Comparison of ENCODE assay signal across 23 cellular contexts in the genomic region with DNA sequence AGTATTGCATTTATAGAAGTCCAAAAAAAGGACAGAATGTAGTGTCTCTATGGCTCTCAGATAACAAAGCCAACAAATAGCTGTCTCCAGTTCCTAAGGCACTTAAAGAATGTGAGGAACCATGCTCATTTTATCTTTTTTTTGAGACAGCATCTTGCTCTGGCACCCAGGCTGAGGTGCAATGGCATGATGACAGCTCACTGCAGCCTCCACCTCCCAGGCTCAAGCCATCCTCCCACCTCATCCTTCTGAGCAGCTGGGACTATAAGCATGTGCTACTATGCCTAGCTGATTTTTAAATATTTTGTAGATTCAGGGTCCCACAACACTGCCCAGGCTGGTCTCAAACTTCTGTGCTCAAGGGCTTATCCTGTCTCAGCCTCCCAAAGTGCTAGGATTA.
"Had no signal": no experiment of that assay in that cellular context is flagged by ENCODE, and none has a peak within 500 bp of the region (broad histone marks: within the 10 kb centered on the region; RNA-seq: fewer than 3 reads in every experiment).

No MANE protein-coding gene starts in this region.

- H3K4me3 ChIP-seq: colonic mucosa, esophagus muscularis mucosa, gastroesophageal sphincter, heart left ventricle, hepatocyte, left lung, lower lobe of right lung had no signal

- H3K27me3 ChIP-seq: colonic mucosa, esophagus muscularis mucosa, foreskin keratinocyte, gastroesophageal sphincter, heart left ventricle, hepatocyte, left lung had no signal

- H2AFZ ChIP-seq: hepatocyte had no signal

- H3K4me1 Mint-ChIP-seq: endodermal cell had no signal

- ATAC-seq: effector memory CD8-positive, alpha-beta T cell; foreskin keratinocyte; gastroesophageal sphincter; heart left ventricle; left colon; left lung; left ventricle myocardium superior; lower lobe of right lung; naive thymus-derived CD4-positive, alpha-beta T cell had no signal

- H3K27me3 Mint-ChIP-seq: dendritic cell treated with granulocyte-macrophage colony-stimulating factor and Interleukin-4, amounts not matched to agents 40 ng/mL and 50 ng/mL, for 4 days; effector memory CD8-positive, alpha-beta T cell; naive thymus-derived CD4-positive, alpha-beta T cell had no signal

- H3K27ac ChIP-seq: colonic mucosa, esophagus muscularis mucosa, foreskin keratinocyte, gastroesophageal sphincter, heart left ventricle, hepatocyte, left lung, lower lobe of right lung had no signal

- H3K79me2 ChIP-seq: hepatocyte had no signal

- H3K4me3 Mint-ChIP-seq: dendritic cell treated with granulocyte-macrophage colony-stimulating factor and Interleukin-4, amounts not matched to agents 40 ng/mL and 50 ng/mL, for 4 days; effector memory CD8-positive, alpha-beta T cell; endodermal cell; immature natural killer cell; naive thymus-derived CD4-positive, alpha-beta T cell had no signal

- DNase-seq: colonic mucosa; cortex of kidney; effector CD8-positive, alpha-beta T cell; effector memory CD8-positive, alpha-beta T cell; endodermal cell; foreskin keratinocyte; heart left ventricle; hypothalamus; immature natural killer cell; islet precursor cell; kidney; kidney glomerular epithelial cell; left colon; left lung; left ventricle myocardium superior; lower lobe of right lung; mesenchymal stem cell; midbrain; naive thymus-derived CD4-positive, alpha-beta T cell had no signal

- H3K4me2 ChIP-seq: hepatocyte had no signal

- H3K9me3 Mint-ChIP-seq: dendritic cell treated with granulocyte-macrophage colony-stimulating factor and Interleukin-4, amounts not matched to agents 40 ng/mL and 50 ng/mL, for 4 days; effector memory CD8-positive, alpha-beta T cell; endodermal cell; immature natural killer cell; naive thymus-derived CD4-positive, alpha-beta T cell had no signal

- H3K9me3 ChIP-seq: colonic mucosa, esophagus muscularis mucosa, gastroesophageal sphincter, heart left ventricle, left lung, lower lobe of right lung had no signal

- H3K4me1 ChIP-seq: colonic mucosa, esophagus muscularis mucosa, foreskin keratinocyte, gastroesophageal sphincter, heart left ventricle, left lung, lower lobe of right lung had no signal

- H3K27ac Mint-ChIP-seq: dendritic cell treated with granulocyte-macrophage colony-stimulating factor and Interleukin-4, amounts not matched to agents 40 ng/mL and 50 ng/mL, for 4 days; effector memory CD8-positive, alpha-beta T cell; endodermal cell had no signal
